Comparison of ENCODE assay signal across 17 cellular contexts in the genomic region with DNA sequence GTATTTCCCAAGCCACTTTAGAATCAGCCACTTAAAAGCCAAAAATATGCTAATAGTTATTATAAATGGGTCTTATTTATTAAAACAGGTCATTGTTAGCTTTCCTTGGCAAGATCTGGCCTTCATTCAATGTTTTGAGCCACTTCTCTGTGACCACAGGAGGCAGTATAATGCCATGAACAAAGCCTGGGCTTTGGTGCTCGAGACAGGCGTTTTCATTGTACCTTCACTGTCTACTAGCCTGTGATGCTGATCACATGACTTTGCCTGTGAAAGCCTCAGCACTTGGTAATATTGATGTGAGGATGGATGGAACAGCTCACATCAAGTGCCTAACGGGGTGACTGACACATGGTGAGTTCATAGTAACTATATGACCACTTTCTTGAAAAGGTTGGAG.
A peak's percentile ranks its signal among the peaks of the same experiment; 100 is the strongest.
DNase-seq lines count a peak whose midpoint lies in the region; ATAC-seq, FAIRE-seq and TF ChIP-seq lines count a peak whose summit lies in the region.
"Had no signal": no experiment of that assay in that cellular context is flagged by ENCODE, and none has a peak within 500 bp of the region (broad histone marks: within the 10 kb centered on the region; RNA-seq: fewer than 3 reads in every experiment).

No MANE protein-coding gene starts in this region.

- H3K9ac ChIP-seq in mammary epithelial cell (ENCODE audit: insufficient read depth, low read length), result no peak overlapping the region

- H3K4me1 Mint-ChIP-seq in CD8-positive, alpha-beta memory T cell, result no peaks in the 10 kb centered on the region

- TF ChIP-seq CTCF in LNCaP clone FGC (IDR thresholded peaks at IDR 0.05; ENCODE audit: control insufficient read depth, extremely low read depth, insufficient read depth) (peak; percentile 68), mammary epithelial cell (conservative IDR thresholded peaks at IDR 0.05 in 1 of 2, IDR thresholded peaks at IDR 0.05 in 1 of 2; ENCODE audit: extremely low read depth in 1 of 2, insufficient read depth in 1 of 2, low read depth in 1 of 2, low read length in 2 of 2) (peak; percentile 46 to 51), pancreas (IDR thresholded peaks at IDR 0.05) (peak in 1 of 4 donors; percentile 16)

- peak in 3 of 4 donors; percentile 35 to 68 (median 58) for ATAC-seq in pancreas
- ATAC-seq in GM19395 (IDR thresholded peaks at IDR 0.05; ENCODE audit: unreplicated experiment), result no peak
- no peak for ATAC-seq in HG03354 (IDR thresholded peaks at IDR 0.05; ENCODE audit: poor library complexity, severe bottlenecking, unreplicated experiment)
- ATAC-seq: activated CD8-positive, alpha-beta T cell treated with anti-CD3 and anti-CD28 coated beads, Interleukin-2, amount 10 ng/mL, durations not matched to agents 7 days and 5 days; mucosa of descending colon; Right ventricle myocardium inferior had no signal

- BruUV-seq in mammary epithelial cell (replicated peaks; lab: Mats Ljungman, UMichigan), result no TSS peak

- H3K4me3 ChIP-seq in LNCaP clone FGC (ENCODE audit: low read depth, low read length), result no peak overlapping the region
- no peak overlapping the region for H3K4me3 ChIP-seq in mammary epithelial cell (replicated peaks in 1 of 3; ENCODE audit: insufficient read depth in 1 of 3, low read depth in 2 of 3, low read length in 3 of 3)
- H3K4me3 ChIP-seq in pancreas, result no peak overlapping the region
- H3K4me3 ChIP-seq in CD8-positive, alpha-beta memory T cell (ENCODE audit: low read length), result no peak overlapping the region
- H3K4me3 ChIP-seq: mucosa of descending colon, testis had no signal

- H3K36me3 ChIP-seq in mammary epithelial cell (ENCODE audit: insufficient read depth, low read length), result no peaks in the 10 kb centered on the region
- no peaks in the 10 kb centered on the region for H3K36me3 ChIP-seq in pancreas
- no peaks in the 10 kb centered on the region for H3K36me3 ChIP-seq in CD8-positive, alpha-beta memory T cell (ENCODE audit: insufficient read depth, low read length)

- peaks cover 1% of the 10 kb centered on the region for H3K27me3 ChIP-seq in mammary epithelial cell (ENCODE audit: insufficient read depth, low read length)
- no peaks in the 10 kb centered on the region for H3K27me3 ChIP-seq in pancreas
- no peaks in the 10 kb centered on the region for H3K27me3 ChIP-seq in CD8-positive, alpha-beta memory T cell (ENCODE audit: insufficient read depth, low read length, poor library complexity, severe bottlenecking)
- H3K27me3 ChIP-seq: testis had no signal

- CTCF ChIA-PET in mammary epithelial cell (lab: Charles Lee; ENCODE audit: low non-redundant PET), result interaction anchor here (0.6 kb wide), 1 partner anchor 206 kb away, joined by 6 read pairs; no protein-coding TSS in a partner anchor
- CTCF ChIA-PET in CD8-positive, alpha-beta memory T cell (lab: Charles Lee), result no interaction called here

- intact Hi-C loops in mammary epithelial cell (cut with micrococcal nuclease), result no loop called here
- intact Hi-C loops in pancreas (cut with DNase I), result no loop called here

- H3K4me1 ChIP-seq in mammary epithelial cell (ENCODE audit: insufficient read depth, low read length) (no peaks in the 10 kb centered on the region), pancreas (no peaks in the 10 kb centered on the region)
- H3K4me1 ChIP-seq in CD8-positive, alpha-beta memory T cell (ENCODE audit: insufficient read depth, low read length), result no peaks in the 10 kb centered on the region
- H3K4me1 ChIP-seq: testis had no signal

- H3K9me3 ChIP-seq in mammary epithelial cell (replicated peaks; ENCODE audit: insufficient read depth, low read length) (no peaks in the 10 kb centered on the region), pancreas (no peaks in the 10 kb centered on the region)
- H3K9me3 ChIP-seq in CD8-positive, alpha-beta memory T cell (ENCODE audit: low read length), result no peaks in the 10 kb centered on the region
- H3K9me3 ChIP-seq: mucosa of descending colon, testis had no signal

- 82% methylated on average over 3 of the region's 3 CpGs for WGBS in mammary epithelial cell (ENCODE audit: low coverage, missing lambda C conversion rate)
- WGBS in pancreas, 2 donors, result 44 to 54% methylated on average over 3 of the region's 3 CpGs

- H3K79me2 ChIP-seq in mammary epithelial cell (ENCODE audit: insufficient read depth, low read length), result no peaks in the 10 kb centered on the region

- H4K20me1 ChIP-seq in mammary epithelial cell (ENCODE audit: insufficient read depth, low read length), result no peaks in the 10 kb centered on the region

- no peak overlapping the region for H3K4me2 ChIP-seq in mammary epithelial cell (ENCODE audit: insufficient read depth, low read depth, low read length)

- no peaks in the 10 kb centered on the region for H3K27me3 Mint-ChIP-seq in CD8-positive, alpha-beta memory T cell

- H3K27ac ChIP-seq in mammary epithelial cell (ENCODE audit: insufficient read depth, low read depth, low read length) (no peak overlapping the region), pancreas (no peak overlapping the region)
- H3K27ac ChIP-seq in CD8-positive, alpha-beta memory T cell (ENCODE audit: low read depth, low read length), result no peak overlapping the region
- H3K27ac ChIP-seq: testis had no signal

- H3K9me3 Mint-ChIP-seq in CD8-positive, alpha-beta memory T cell, result peaks cover 2 to 25% (median 7%) of the 10 kb centered on the region in 5 donors

- no peak for FAIRE-seq in pancreas (lab: Jason Lieb, UNC)
- FAIRE-seq: A204.1 had no signal

- dilution Hi-C loops in mammary epithelial cell (cut with HindIII; ENCODE audit: low sequenced_read_pairs), result no loop called here

- no peak overlapping the region for H2AFZ ChIP-seq in mammary epithelial cell (ENCODE audit: low read depth, low read length)

- DNase-seq in NCI-H2227 (lab: John Stamatoyannopoulos, UW; ENCODE audit: unreplicated experiment) (peak; percentile 17), NCI-H2227 treated with DMSO at 0.1 percent for 48 hours (lab: John Stamatoyannopoulos, UW) (no peak), LNCaP clone FGC (ENCODE audit: low read depth) (peak; percentile 31), mammary epithelial cell (peak; percentile 25), pancreas (peak in 1 of 6 donors; percentile 24)
- DNase-seq in CD8-positive, alpha-beta memory T cell, result no peak
- DNase-seq: activated CD8-positive, alpha-beta T cell treated with anti-CD3 and anti-CD28 coated beads, Interleukin-2, amount 10 ng/mL, durations not matched to agents 7 days and 5 days; dermis blood vessel endothelial cell; H7; mucosa of descending colon; NCI-H1092; NCI-H446; testis had no signal

- H3K27ac Mint-ChIP-seq in CD8-positive, alpha-beta memory T cell, result no peak overlapping the region
- H3K27ac Mint-ChIP-seq: activated CD8-positive, alpha-beta T cell treated with anti-CD3 and anti-CD28 coated beads, Interleukin-2, amount 10 ng/mL, durations not matched to agents 7 days and 5 days had no signal

- in situ Hi-C loops in mammary epithelial cell (cut with MboI; ENCODE audit: low sequenced_read_pairs in 2 of 2), result no loop called here

- no peaks in the 10 kb centered on the region for H3K36me3 Mint-ChIP-seq in CD8-positive, alpha-beta memory T cell

- H3K4me3 Mint-ChIP-seq in CD8-positive, alpha-beta memory T cell, result no peak overlapping the region
- H3K4me3 Mint-ChIP-seq: activated CD8-positive, alpha-beta T cell treated with anti-CD3 and anti-CD28 coated beads, Interleukin-2, amount 10 ng/mL, durations not matched to agents 7 days and 5 days had no signal

- POLR2A ChIA-PET in CD8-positive, alpha-beta memory T cell (lab: Charles Lee), result no interaction called here

Comparison
In these comparisons a context has a peak if more than half of its experiments do, and no peak if none do; other contexts are left out.
1. DNase-seq: peak in NCI-H2227 (single experiment), LNCaP clone FGC (single experiment) and mammary epithelial cell (single experiment); none in NCI-H2227 treated with DMSO at 0.1 percent for 48 hours (single experiment) and CD8-positive, alpha-beta memory T cell (0 of 5).
2. ATAC-seq: peak in pancreas (3 of 4); none in GM19395 (single experiment) and HG03354 (single experiment).